In the genomic region with DNA sequence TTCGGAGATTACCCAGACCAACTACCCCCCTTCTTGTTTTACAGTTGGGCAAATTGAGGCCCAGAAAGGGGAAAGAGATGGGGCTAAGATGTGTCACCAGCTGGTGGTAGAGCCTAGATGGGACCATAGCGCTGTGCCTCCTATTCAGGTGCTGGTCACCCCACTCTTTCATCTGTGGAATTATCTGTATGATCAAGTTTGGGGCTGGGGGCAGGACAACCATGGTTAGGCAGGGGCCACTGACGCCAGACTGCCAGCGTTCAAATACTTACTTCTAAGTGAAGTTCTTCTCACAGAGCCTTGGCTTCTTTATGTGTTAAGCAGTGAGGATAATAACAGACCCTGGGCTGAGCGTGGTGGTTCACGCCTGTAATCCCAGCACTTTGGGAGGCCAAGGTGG, we compare ENCODE assay signal across 18 cellular contexts. TPM values are rescaled to one million over a fixed set of nuclear protein-coding genes. Genes with fewer than 3 reads are reported as not detected.
DNase-seq lines count a peak whose midpoint lies in the region; ATAC-seq, FAIRE-seq and TF ChIP-seq lines count a peak whose summit lies in the region.
"Had no signal": no experiment of that assay in that cellular context is flagged by ENCODE, and none has a peak within 500 bp of the region (broad histone marks: within the 10 kb centered on the region; RNA-seq: fewer than 3 reads in every experiment).

No MANE protein-coding gene starts in this region.

- no peak for TF ChIP-seq EP300 in HepG2 (IDR thresholded peaks at IDR 0.05; ENCODE audit: low read depth in 2 of 2, low read length in 2 of 2)
- TF ChIP-seq EP300 in HepG2 (CRISPR knock-in tag; IDR thresholded peaks at IDR 0.05; ENCODE audit: borderline replicate concordance), result no peak

- no peaks in the 10 kb centered on the region for H3K9me3 Mint-ChIP-seq in CD8-positive, alpha-beta memory T cell

- H3K27me3 Mint-ChIP-seq in CD8-positive, alpha-beta memory T cell, result peaks cover 15 to 40% of the 10 kb centered on the region in 2 donors

- peak overlapping the region; percentile 1 for H3K23ac ChIP-seq in neuronal stem cell (ENCODE audit: low read depth, low read length, poor library complexity)

- ATAC-seq in HepG2 (no peak), right lobe of liver (no peak)
- ATAC-seq: A549, GM12878 had no signal

- no peaks in the 10 kb centered on the region for H3K27me3 ChIP-seq in HepG2 (ENCODE audit: control insufficient read depth in 1 of 2, insufficient read depth in 2 of 2, low read length in 2 of 2)
- no peaks in the 10 kb centered on the region for H3K27me3 ChIP-seq in right lobe of liver
- H3K27me3 ChIP-seq in hepatocyte, result no peaks in the 10 kb centered on the region
- no peaks in the 10 kb centered on the region for H3K27me3 ChIP-seq in neuronal stem cell (ENCODE audit: control insufficient read depth in 3 of 3, insufficient read depth in 3 of 3, low read depth in 1 of 3, low read length in 3 of 3)
- H3K27me3 ChIP-seq in GM23248 (replicated peaks; ENCODE audit: insufficient read depth), result no peaks in the 10 kb centered on the region
- H3K27me3 ChIP-seq in CD8-positive, alpha-beta memory T cell (ENCODE audit: insufficient read depth, low read length, poor library complexity, severe bottlenecking), result no peaks in the 10 kb centered on the region

- peaks cover 1% of the 10 kb centered on the region for H3K79me1 ChIP-seq in neuronal stem cell (ENCODE audit: low read depth, low read length)

- H3K9me2 ChIP-seq in hepatocyte (replicated peaks; ENCODE audit: insufficient read depth) (no peaks in the 10 kb centered on the region), GM23248 (ENCODE audit: insufficient read depth) (no peaks in the 10 kb centered on the region)

- no peaks in the 10 kb centered on the region for H3K36me3 Mint-ChIP-seq in CD8-positive, alpha-beta memory T cell

- H3K4me1 Mint-ChIP-seq in CD8-positive, alpha-beta memory T cell, result peaks cover 0 to 10% (median 4%) of the 10 kb centered on the region in 3 donors

- H3K9me3 ChIP-seq in HepG2 (ENCODE audit: low read length), result no peaks in the 10 kb centered on the region
- no peaks in the 10 kb centered on the region for H3K9me3 ChIP-seq in right lobe of liver
- no peaks in the 10 kb centered on the region for H3K9me3 ChIP-seq in hepatocyte (ENCODE audit: low read depth)
- no peaks in the 10 kb centered on the region for H3K9me3 ChIP-seq in neuronal stem cell (replicated peaks in 1 of 2; ENCODE audit: control insufficient read depth in 2 of 2, insufficient read depth in 1 of 2, low read depth in 1 of 2, low read length in 2 of 2)
- H3K9me3 ChIP-seq in GM23248 (ENCODE audit: low read depth), result no peaks in the 10 kb centered on the region
- H3K9me3 ChIP-seq in CD8-positive, alpha-beta memory T cell (ENCODE audit: low read length), result no peaks in the 10 kb centered on the region
- H3K9me3 ChIP-seq: A549; BLaER1 treated with 17β-estradiol and CSF1 and Interleukin-3, amounts not matched to agents 10 nM and 100 nM; HAP-1 had no signal

- FAIRE-seq in HepG2 (lab: Jason Lieb, UNC), result no peak
- FAIRE-seq: A549, GM12878 had no signal

- no peak overlapping the region for H3K27ac Mint-ChIP-seq in CD8-positive, alpha-beta memory T cell

- H3K4me3 Mint-ChIP-seq in CD8-positive, alpha-beta memory T cell, result no peak overlapping the region

- H2BK120ac ChIP-seq in neuronal stem cell (ENCODE audit: low read depth, low read length), result no peak overlapping the region

- peak overlapping the region; percentile 100 for H3K27ac ChIP-seq in HepG2 (ENCODE audit: extremely low read length, insufficient read depth, low read length)
- H3K27ac ChIP-seq in right lobe of liver, result no peak overlapping the region
- peak overlapping the region; percentile 99 for H3K27ac ChIP-seq in hepatocyte
- no peak overlapping the region for H3K27ac ChIP-seq in neuronal stem cell (replicated peaks; ENCODE audit: low read length)
- no peak overlapping the region for H3K27ac ChIP-seq in GM23248
- no peak overlapping the region for H3K27ac ChIP-seq in CD8-positive, alpha-beta memory T cell (ENCODE audit: low read depth, low read length)
- H3K27ac ChIP-seq: BLaER1 treated with 17β-estradiol and CSF1 and Interleukin-3, amounts not matched to agents 10 nM and 100 nM had no signal

- no peak overlapping the region for H4K8ac ChIP-seq in neuronal stem cell (ENCODE audit: low read depth, low read length)

- no peak overlapping the region for H3K4me2 ChIP-seq in HepG2 (ENCODE audit: low read depth, low read length)
- H3K4me2 ChIP-seq in hepatocyte, result no peak overlapping the region
- no peak overlapping the region for H3K4me2 ChIP-seq in neuronal stem cell (ENCODE audit: insufficient read depth, low read length, poor library complexity, severe bottlenecking)
- no peak overlapping the region for H3K4me2 ChIP-seq in GM23248 (ENCODE audit: unreplicated experiment)
- H3K4me2 ChIP-seq: A549; BLaER1 treated with 17β-estradiol and CSF1 and Interleukin-3, amounts not matched to agents 10 nM and 100 nM had no signal

- peaks cover 61% of the 10 kb centered on the region for H3K4me1 ChIP-seq in HepG2 (ENCODE audit: insufficient read depth, low read length)
- H3K4me1 ChIP-seq in right lobe of liver, result peaks cover 0 to 10% (median 2%) of the 10 kb centered on the region in 4 donors
- H3K4me1 ChIP-seq in hepatocyte (ENCODE audit: insufficient read depth), result peaks cover 48% of the 10 kb centered on the region
- peaks cover 23 to 26% of the 10 kb centered on the region in 2 donors for H3K4me1 ChIP-seq in neuronal stem cell (ENCODE audit: control insufficient read depth in 2 of 2, insufficient read depth in 1 of 2, low read depth in 1 of 2, low read length in 2 of 2)
- peaks cover 15% of the 10 kb centered on the region for H3K4me1 ChIP-seq in GM23248 (ENCODE audit: insufficient read depth)
- H3K4me1 ChIP-seq in CD8-positive, alpha-beta memory T cell (ENCODE audit: insufficient read depth, low read length), result peaks cover 4% of the 10 kb centered on the region

- no peak overlapping the region for H3K4ac ChIP-seq in neuronal stem cell (ENCODE audit: low read length)

- no peak for DNase-seq in HepG2 (ENCODE audit: low spot score)
- no peak for DNase-seq in right lobe of liver
- DNase-seq in hepatocyte (ENCODE audit: low spot score), result no peak
- no peak for DNase-seq in neuronal stem cell (ENCODE audit: low spot score)
- no peak for DNase-seq in GM23248
- DNase-seq in activated CD4-positive, alpha-beta T cell treated with anti-CD3 and anti-CD28 coated beads, Interleukin-2, amount 50 U/mL, for 48 hours, result no peak
- DNase-seq in CD8-positive, alpha-beta memory T cell, result no peak
- DNase-seq in epidermal melanocyte (ENCODE audit: insufficient read length, low spot score), result no peak
- DNase-seq: GDM1, IMR-90, Kasumi-1, NCI-H187, NCI-H345, NCI-H526 treated with DMSO at 0.1 percent for 48 hours had no signal

- H3K14ac ChIP-seq in neuronal stem cell (ENCODE audit: low read length), result no peak overlapping the region

- TF ChIP-seq CTCF in HepG2 (CRISPR knock-in tag; IDR thresholded peaks at IDR 0.05) (no peak), right lobe of liver (IDR thresholded peaks at IDR 0.05) (no peak), hepatocyte (IDR thresholded peaks at IDR 0.05; ENCODE audit: poor library complexity) (no peak)

- WGBS in HepG2 (ENCODE audit: low lambda C conversion rate), result 97% methylated on average over 6 of the region's 6 CpGs
- WGBS in right lobe of liver (ENCODE audit: insufficient coverage, low coverage, low lambda C conversion rate, missing lambda C conversion rate), result 93% methylated on average over 3 of the region's 6 CpGs
- WGBS in hepatocyte (ENCODE audit: low lambda C conversion rate, missing lambda C conversion rate), result over 99% methylated on average over 6 of the region's 6 CpGs
- no CpG with 5 or more reads among the region's 6 CpGs for WGBS in neuronal stem cell (ENCODE audit: extremely low coverage in 2 of 2, insufficient read length in 2 of 2, insufficient replicate concordance in 1 of 2), 2 donors
- WGBS in GM23248 (ENCODE audit: low coverage in 1 of 2, low lambda C conversion rate in 2 of 2, missing lambda C conversion rate in 2 of 2), 2 experiments, result 95% methylated on average over 6 of the region's 6 CpGs

- H3K9ac ChIP-seq in HepG2 (ENCODE audit: insufficient read depth, low read depth, low read length) (no peak overlapping the region), neuronal stem cell (ENCODE audit: low read depth, low read length, poor library complexity) (no peak overlapping the region), GM23248 (no peak overlapping the region)
- H3K9ac ChIP-seq: BLaER1 treated with 17β-estradiol and CSF1 and Interleukin-3, amounts not matched to agents 10 nM and 100 nM had no signal

- no peak overlapping the region for H2BK5ac ChIP-seq in neuronal stem cell (ENCODE audit: low read length)

- H2AFZ ChIP-seq in HepG2 (ENCODE audit: low read length) (no peak overlapping the region), hepatocyte (no peak overlapping the region), neuronal stem cell (ENCODE audit: low read length) (no peak overlapping the region), GM23248 (no peak overlapping the region)

- no peak overlapping the region for H4K91ac ChIP-seq in neuronal stem cell (ENCODE audit: low read depth, low read length, poor library complexity)

- no peaks in the 10 kb centered on the region for H4K20me1 ChIP-seq in HepG2 (ENCODE audit: insufficient read depth, low read length)
- H4K20me1 ChIP-seq in hepatocyte (ENCODE audit: insufficient read depth, poor library complexity, severe bottlenecking), result no peaks in the 10 kb centered on the region
- H4K20me1 ChIP-seq in GM23248 (ENCODE audit: insufficient read depth), result no peaks in the 10 kb centered on the region
- H4K20me1 ChIP-seq: BLaER1 treated with 17β-estradiol and CSF1 and Interleukin-3, amounts not matched to agents 10 nM and 100 nM had no signal

- no peaks in the 10 kb centered on the region for H3K36me3 ChIP-seq in HepG2 (replicated peaks in 1 of 2; ENCODE audit: control insufficient read depth in 1 of 2, insufficient read depth in 2 of 2, low read length in 2 of 2)
- H3K36me3 ChIP-seq in right lobe of liver, result no peaks in the 10 kb centered on the region
- H3K36me3 ChIP-seq in hepatocyte (replicated peaks; ENCODE audit: insufficient read depth, low read depth), result no peaks in the 10 kb centered on the region
- H3K36me3 ChIP-seq in neuronal stem cell (replicated peaks in 1 of 2; ENCODE audit: control insufficient read depth in 2 of 2, insufficient read depth in 2 of 2, low read length in 2 of 2), result no peaks in the 10 kb centered on the region
- H3K36me3 ChIP-seq in GM23248 (ENCODE audit: low read depth), result no peaks in the 10 kb centered on the region
- H3K36me3 ChIP-seq in CD8-positive, alpha-beta memory T cell (ENCODE audit: insufficient read depth, low read length), result no peaks in the 10 kb centered on the region
- H3K36me3 ChIP-seq: BLaER1 treated with 17β-estradiol and CSF1 and Interleukin-3, amounts not matched to agents 10 nM and 100 nM; HAP-1 had no signal

- H3K18ac ChIP-seq in neuronal stem cell (ENCODE audit: low read length), result no peak overlapping the region

- H2AK5ac ChIP-seq in neuronal stem cell (ENCODE audit: low read depth, low read length), result peak overlapping the region; percentile 30

- no peak overlapping the region for H2BK15ac ChIP-seq in neuronal stem cell (ENCODE audit: low read length)

- POLR2A ChIA-PET in HepG2 (lab: Yijun Ruan, JAX), result no interaction called here
- POLR2A ChIA-PET in CD8-positive, alpha-beta memory T cell (lab: Charles Lee), result no interaction called here

- no peaks in the 10 kb centered on the region for H3F3A ChIP-seq in GM23248 (ENCODE audit: insufficient read depth)

- no TSS peak for BruUV-seq in HepG2 (replicated peaks; lab: Mats Ljungman, UMichigan)

- intact Hi-C loops in HepG2 (cut with micrococcal nuclease; ENCODE audit: unreplicated experiment) (no loop called here), right lobe of liver (cut with DNase I) (no loop called here)

- TF ChIP-seq POLR2A in HepG2 (IDR thresholded peaks at IDR 0.05; ENCODE audit: insufficient read depth in 1 of 2, low read depth in 2 of 2, low read length in 2 of 2) (no peak), right lobe of liver (IDR thresholded peaks at IDR 0.05) (no peak)

- H3K4me3 ChIP-seq in HepG2 (replicated peaks in 1 of 3; ENCODE audit: insufficient read depth in 1 of 3, low read depth in 2 of 3, low read length in 3 of 3) (no peak overlapping the region), right lobe of liver (no peak overlapping the region), hepatocyte (no peak overlapping the region), neuronal stem cell (ENCODE audit: low read length in 2 of 2) (no peak overlapping the region), GM23248 (no peak overlapping the region)
- H3K4me3 ChIP-seq in CD8-positive, alpha-beta memory T cell (ENCODE audit: low read length), result no peak overlapping the region
- H3K4me3 ChIP-seq: A549; BLaER1 treated with 17β-estradiol and CSF1 and Interleukin-3, amounts not matched to agents 10 nM and 100 nM; GM12878; HAP-1 had no signal

- no peak for TF ChIP-seq RAD21 in HepG2 (CRISPR knock-in tag; IDR thresholded peaks at IDR 0.05)

- CTCF ChIA-PET in HepG2 (lab: Yijun Ruan, JAX; ENCODE audit: low intra/inter-chr PET ratio, low total read pairs), result no interaction called here
- CTCF ChIA-PET in CD8-positive, alpha-beta memory T cell (lab: Charles Lee), result no interaction called here

- in situ Hi-C loops in HepG2 (cut with HindIII; ENCODE audit: extremely low pct_ligation_motif_present, low pct_unique_long_range_greater_than_20kb) (no loop called here), GM23248 (cut with MboI) (no loop called here)

- H3K79me2 ChIP-seq in HepG2 (ENCODE audit: insufficient read depth, low read length) (no peaks in the 10 kb centered on the region), hepatocyte (no peaks in the 10 kb centered on the region), GM23248 (ENCODE audit: insufficient read depth) (no peaks in the 10 kb centered on the region)

- no peak overlapping the region for H2BK12ac ChIP-seq in neuronal stem cell (ENCODE audit: low read length)

RNA-seq across cellular contexts. Expression of gene IGLL1, which starts 55.9 kb away (rescaled TPM):
- not detected in 2 replicates for total RNA-seq in HepG2 (2016; rRNA removed; fragmentation: Illumina TruSeq; extraction: Trizol)
- total RNA-seq in HepG2 (2016; cell fraction: cytosol; rRNA removed; fragmentation: Illumina TruSeq; extraction: Trizol; ENCODE audit: low read depth), result not detected in 2 replicates
- total RNA-seq in HepG2 (2016; cell fraction: insoluble cytoplasmic fraction; rRNA removed; fragmentation: Illumina TruSeq; extraction: Trizol), result not detected in 2 replicates
- not detected in 2 replicates for total RNA-seq in HepG2 (2016; cell fraction: membrane; rRNA removed; fragmentation: Illumina TruSeq; extraction: Trizol)
- not detected in 2 replicates for total RNA-seq in HepG2 (2016; cell fraction: nucleus; rRNA removed; fragmentation: Illumina TruSeq; extraction: Trizol)
- not detected in 2 replicates for polyA plus RNA-seq in HepG2 (2011; rRNA removed)
- polyA plus RNA-seq in HepG2 (2011; cell fraction: cytosol; rRNA removed), result not detected in 2 replicates
- not detected in 2 replicates for polyA plus RNA-seq in HepG2 (2011; cell fraction: nucleus; rRNA removed)
- polyA plus RNA-seq in HepG2 (2012), result not detected in 2 replicates
- not detected in 2 replicates for polyA plus RNA-seq in HepG2 (2016; cell fraction: cytosol; fragmentation: Illumina TruSeq; extraction: Trizol; ENCODE audit: low read depth)
- not detected in 2 replicates for polyA plus RNA-seq in HepG2 (2016; cell fraction: insoluble cytoplasmic fraction; fragmentation: Illumina TruSeq; extraction: Trizol; ENCODE audit: low read depth)
- not detected in 2 replicates for polyA plus RNA-seq in HepG2 (2016; cell fraction: membrane; fragmentation: Illumina TruSeq; extraction: Trizol; ENCODE audit: low read depth)
- polyA plus RNA-seq in HepG2 (2016; cell fraction: nucleus; fragmentation: Illumina TruSeq; extraction: Trizol; ENCODE audit: insufficient read depth, low read depth), result not detected in 2 replicates
- not detected in 2 replicates for polyA minus RNA-seq in HepG2 (2011; rRNA and poly(A)+ RNA removed; ENCODE audit: low replicate concordance)
- not detected in 2 replicates for polyA minus RNA-seq in HepG2 (2011; cell fraction: cytosol; rRNA and poly(A)+ RNA removed)
- not detected in 2 replicates for polyA minus RNA-seq in HepG2 (2011; cell fraction: nucleus; rRNA and poly(A)+ RNA removed)
- total RNA-seq in right lobe of liver, result not detected
- not detected in 2 replicates for total RNA-seq in hepatocyte
- not detected in 2 replicates for polyA plus RNA-seq in hepatocyte
- not detected for polyA plus RNA-seq in neuronal stem cell (2013, experiment 1 of 2)
- polyA plus RNA-seq in neuronal stem cell (2013, experiment 2 of 2), result not detected
- total RNA-seq in GM23248 (2014; rRNA removed; shearing (Covaris generic)), result not detected in 2 replicates
- not detected in 2 replicates for polyA plus RNA-seq in GM23248 (2016; fragmentation: Nextera tagmentation; extraction: Ambion mirVana)
- total RNA-seq in CD8-positive, alpha-beta memory T cell, result not detected
- polyA plus RNA-seq in CD8-positive, alpha-beta memory T cell, result not detected
- total RNA-seq: GM12878, IMR-90 had no signal
- polyA plus RNA-seq: A549, GM12878, IMR-90 had no signal

Comparison
In these comparisons a context has a peak if more than half of its experiments do, and no peak if none do; other contexts are left out.
1. H3K27ac ChIP-seq: peak in HepG2 (single experiment) and hepatocyte (single experiment); none in right lobe of liver (0 of 3), neuronal stem cell (single experiment), GM23248 (single experiment) and CD8-positive, alpha-beta memory T cell (single experiment).